Comparison of ENCODE assay signal across 3 cellular contexts in the genomic region with DNA sequence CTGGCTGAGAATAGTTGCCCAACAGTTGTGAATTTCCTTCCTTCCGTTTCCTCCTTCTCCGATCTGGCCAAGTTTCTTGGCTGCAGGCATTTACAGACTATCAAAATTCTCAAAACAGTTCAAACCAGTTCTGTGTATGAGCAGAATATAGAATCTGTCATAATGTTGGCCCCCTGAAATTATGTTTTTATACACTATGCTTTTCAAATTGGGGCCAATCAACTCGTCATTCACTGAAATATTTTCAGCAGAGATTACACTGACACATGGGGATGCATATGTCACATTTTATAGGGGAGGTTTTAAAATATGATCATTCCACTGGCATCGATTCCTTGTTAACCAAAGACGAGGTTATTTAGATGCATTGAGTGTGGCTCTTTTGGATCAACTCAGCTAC.
"Had no signal": no experiment of that assay in that cellular context is flagged by ENCODE, and none has a peak within 500 bp of the region (broad histone marks: within the 10 kb centered on the region; RNA-seq: fewer than 3 reads in every experiment).

No MANE protein-coding gene starts in this region.

- H3K4me3 ChIP-seq: GM12878 had no signal

- DNase-seq: GDM1, GF-D8 had no signal
